ENCODE assay signal across 2 cellular contexts in genomic region chr14:103628221-103628683, GRCh38.
TF ChIP-seq lines count a peak whose summit lies in the region.

No MANE protein-coding gene starts in this region.

TF ChIP-seq in SK-N-SH, 30 proteins besides CTCF, POLR2A, EP300 and RAD21 (continued from another document):
- TF ChIP-seq ZBTB33 (IDR thresholded peaks at IDR 0.05; ENCODE audit: borderline replicate concordance, low read depth) (no peak), REST (IDR thresholded peaks at IDR 0.05; ENCODE audit: low read depth, low read length) (no peak), NFIC (IDR thresholded peaks at IDR 0.05; ENCODE audit: borderline replicate concordance) (no peak), ELF1 (IDR thresholded peaks at IDR 0.05) (no peak), GATA2 (CRISPR knock-in tag; IDR thresholded peaks at IDR 0.05) (no peak), GABPA (IDR thresholded peaks at IDR 0.05; ENCODE audit: low read depth) (no peak), RCOR1 (IDR thresholded peaks at IDR 0.05; ENCODE audit: low read length) (no peak), RXRA (IDR thresholded peaks at IDR 0.05; ENCODE audit: borderline replicate concordance, low read depth) (0 out of 2 replicates have a peak, but pooled peaks have one; percentile 9), FOSL2 (IDR thresholded peaks at IDR 0.05; ENCODE audit: borderline replicate concordance, low read depth) (no peak; the same call in 1 of the 2 replicates), EZH2phosphoT487 (IDR thresholded peaks at IDR 0.05; ENCODE audit: borderline replicate concordance, low read depth) (no peak), TAF1 (IDR thresholded peaks at IDR 0.05; ENCODE audit: borderline replicate concordance, low read depth, low read length) (no peak), RFX5 (IDR thresholded peaks at IDR 0.05; ENCODE audit: low read length) (no peak), FOXM1 (IDR thresholded peaks at IDR 0.05; ENCODE audit: low read depth) (no peak), IRF3 (IDR thresholded peaks at IDR 0.05; ENCODE audit: low read depth, low read length) (no peak), POLR2AphosphoS5 (IDR thresholded peaks at IDR 0.05; ENCODE audit: low read depth, low read length) (peak; percentile 37), USF2 (IDR thresholded peaks at IDR 0.05; ENCODE audit: borderline replicate concordance, low read depth, low read length) (no peak), MEF2A (IDR thresholded peaks at IDR 0.05; ENCODE audit: borderline replicate concordance, low read depth) (no peak), NRF1 (IDR thresholded peaks at IDR 0.05; ENCODE audit: low read depth, low read length) (no peak), MAX (IDR thresholded peaks at IDR 0.05; ENCODE audit: low read depth) (peak; percentile 91), SMC3 (IDR thresholded peaks at IDR 0.05; ENCODE audit: low read depth, low read length) (no peak), MXI1 (IDR thresholded peaks at IDR 0.05; ENCODE audit: low read depth, low read length) (no peak), YY1 (IDR thresholded peaks at IDR 0.05; ENCODE audit: low read depth) (0 out of 2 replicates have a peak, but pooled peaks have one; percentile 19), SIN3A (IDR thresholded peaks at IDR 0.05; ENCODE audit: borderline replicate concordance, low read depth, low read length) (no peak; the same call in 1 of the 2 replicates), CHD2 (IDR thresholded peaks at IDR 0.05; ENCODE audit: low read length, partially characterized antibody) (no peak), JUND (IDR thresholded peaks at IDR 0.05) (no peak), FOXJ3 (CRISPR knock-in tag; IDR thresholded peaks at IDR 0.05) (no peak)

TF ChIP-seq in liver, 16 proteins besides CTCF, POLR2A, EP300 and RAD21 (continued from another document):
- no peak for TF ChIP-seq MAX (IDR thresholded peaks at IDR 0.05)
- no peak for TF ChIP-seq TAF1 (conservative IDR thresholded peaks at IDR 0.05)
